Comparison of ENCODE assay signal across 1 cellular context in the genomic region with DNA sequence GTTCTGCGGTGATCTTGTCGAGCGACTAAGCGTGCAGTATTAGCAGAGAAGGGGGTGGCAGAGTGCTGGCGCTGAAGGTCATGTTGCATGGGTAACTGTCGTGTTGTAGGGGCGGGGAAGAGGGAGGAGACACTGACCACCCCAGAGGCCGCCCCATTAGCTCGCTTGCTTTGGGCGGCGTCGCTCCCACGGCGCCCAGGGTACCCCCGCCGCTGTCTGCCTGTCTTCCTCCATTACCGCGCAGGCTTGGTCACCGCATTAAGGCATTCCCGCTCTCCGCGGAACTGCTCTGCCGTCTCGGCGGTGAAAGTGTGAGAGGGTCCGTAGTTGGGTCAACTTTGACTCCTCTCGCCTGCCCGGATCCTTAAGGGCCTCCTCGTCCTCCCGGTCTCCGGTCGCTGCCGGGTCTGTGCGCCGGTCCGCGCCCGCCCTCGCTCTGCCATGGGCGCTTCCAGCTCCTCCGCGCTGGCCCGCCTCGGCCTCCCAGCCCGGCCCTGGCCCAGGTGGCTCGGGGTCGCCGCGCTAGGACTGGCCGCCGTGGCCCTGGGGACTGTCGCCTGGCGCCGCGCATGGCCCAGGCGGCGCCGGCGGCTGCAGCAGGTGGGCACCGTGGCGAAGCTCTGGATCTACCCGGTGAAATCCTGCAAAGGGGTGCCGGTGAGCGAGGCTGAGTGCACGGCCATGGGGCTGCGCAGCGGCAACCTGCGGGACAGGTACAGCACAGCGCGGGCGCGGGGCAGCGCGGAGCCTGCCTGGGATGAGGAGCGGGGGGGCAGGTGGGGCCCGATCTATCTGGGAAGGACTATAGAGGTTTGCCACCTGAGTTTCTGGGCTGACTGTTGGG.
TF ChIP-seq lines count a peak whose summit lies in the region.

A gene (plus strand): TSS at position 232 of the 844 bp plus-strand sequence. CDS start 210 bp downstream, at position 442.

TF ChIP-seq in SK-N-SH, 30 proteins besides CTCF, POLR2A, EP300 and RAD21 (continued from another document):
- TF ChIP-seq, protein P1, sequence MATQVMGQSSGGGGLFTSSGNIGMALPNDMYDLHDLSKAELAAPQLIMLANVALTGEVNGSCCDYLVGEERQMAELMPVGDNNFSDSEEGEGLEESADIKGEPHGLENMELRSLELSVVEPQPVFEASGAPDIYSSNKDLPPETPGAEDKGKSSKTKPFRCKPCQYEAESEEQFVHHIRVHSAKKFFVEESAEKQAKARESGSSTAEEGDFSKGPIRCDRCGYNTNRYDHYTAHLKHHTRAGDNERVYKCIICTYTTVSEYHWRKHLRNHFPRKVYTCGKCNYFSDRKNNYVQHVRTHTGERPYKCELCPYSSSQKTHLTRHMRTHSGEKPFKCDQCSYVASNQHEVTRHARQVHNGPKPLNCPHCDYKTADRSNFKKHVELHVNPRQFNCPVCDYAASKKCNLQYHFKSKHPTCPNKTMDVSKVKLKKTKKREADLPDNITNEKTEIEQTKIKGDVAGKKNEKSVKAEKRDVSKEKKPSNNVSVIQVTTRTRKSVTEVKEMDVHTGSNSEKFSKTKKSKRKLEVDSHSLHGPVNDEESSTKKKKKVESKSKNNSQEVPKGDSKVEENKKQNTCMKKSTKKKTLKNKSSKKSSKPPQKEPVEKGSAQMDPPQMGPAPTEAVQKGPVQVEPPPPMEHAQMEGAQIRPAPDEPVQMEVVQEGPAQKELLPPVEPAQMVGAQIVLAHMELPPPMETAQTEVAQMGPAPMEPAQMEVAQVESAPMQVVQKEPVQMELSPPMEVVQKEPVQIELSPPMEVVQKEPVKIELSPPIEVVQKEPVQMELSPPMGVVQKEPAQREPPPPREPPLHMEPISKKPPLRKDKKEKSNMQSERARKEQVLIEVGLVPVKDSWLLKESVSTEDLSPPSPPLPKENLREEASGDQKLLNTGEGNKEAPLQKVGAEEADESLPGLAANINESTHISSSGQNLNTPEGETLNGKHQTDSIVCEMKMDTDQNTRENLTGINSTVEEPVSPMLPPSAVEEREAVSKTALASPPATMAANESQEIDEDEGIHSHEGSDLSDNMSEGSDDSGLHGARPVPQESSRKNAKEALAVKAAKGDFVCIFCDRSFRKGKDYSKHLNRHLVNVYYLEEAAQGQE (IDR thresholded peaks at IDR 0.05; ENCODE audit: low read depth, low read length), result no peak
- TF ChIP-seq TAF1 (IDR thresholded peaks at IDR 0.05; ENCODE audit: borderline replicate concordance, low read depth, low read length) (peak; percentile 26; the same call in 1 of the 2 replicates), SIN3A (IDR thresholded peaks at IDR 0.05; ENCODE audit: borderline replicate concordance, low read depth, low read length) (0 out of 2 replicates have a peak, but pooled peaks have one; percentile 23), MXI1 (IDR thresholded peaks at IDR 0.05; ENCODE audit: low read depth, low read length) (peak; percentile 78)
- TF ChIP-seq, protein P2, sequence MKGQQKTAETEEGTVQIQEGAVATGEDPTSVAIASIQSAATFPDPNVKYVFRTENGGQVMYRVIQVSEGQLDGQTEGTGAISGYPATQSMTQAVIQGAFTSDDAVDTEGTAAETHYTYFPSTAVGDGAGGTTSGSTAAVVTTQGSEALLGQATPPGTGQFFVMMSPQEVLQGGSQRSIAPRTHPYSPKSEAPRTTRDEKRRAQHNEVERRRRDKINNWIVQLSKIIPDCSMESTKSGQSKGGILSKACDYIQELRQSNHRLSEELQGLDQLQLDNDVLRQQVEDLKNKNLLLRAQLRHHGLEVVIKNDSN (IDR thresholded peaks at IDR 0.05; ENCODE audit: borderline replicate concordance, low read depth), result 0 out of 2 replicates have a peak, but pooled peaks have one; percentile 11
